ENCODE assay signal across 8 cellular contexts in genomic region chr12:15227004-15227679, GRCh38. TPM values are rescaled to one million over a fixed set of nuclear protein-coding genes. Genes with fewer than 3 reads are reported as not detected.
DNase-seq lines count a peak whose midpoint lies in the region; ATAC-seq and TF ChIP-seq lines count a peak whose summit lies in the region.

No MANE protein-coding gene starts in this region.

- intact Hi-C loops in gastrocnemius medialis (cut with DNase I; ENCODE audit: low total_unique reads), result loop anchor here (1.0 to 10.0 kb wide), 2 partner anchors 42 to 222 kb away; no protein-coding TSS in a partner anchor

- H3K4me3 Mint-ChIP-seq in glutamatergic neuron (ENCODE audit: unreplicated experiment), result no peak overlapping the region

- TF ChIP-seq POLR2A in gastrocnemius medialis (IDR thresholded peaks at IDR 0.05), result no peak

- no peak overlapping the region for H3K27ac Mint-ChIP-seq in glutamatergic neuron (ENCODE audit: unreplicated experiment)

- H3K36me3 ChIP-seq in gastrocnemius medialis, result no peaks in the 10 kb centered on the region

- no peaks in the 10 kb centered on the region for H3K9me3 ChIP-seq in gastrocnemius medialis

- no peaks in the 10 kb centered on the region for H3K36me3 Mint-ChIP-seq in glutamatergic neuron (ENCODE audit: unreplicated experiment)

- no peak overlapping the region for H3K27ac ChIP-seq in gastrocnemius medialis

- H3K27me3 Mint-ChIP-seq in glutamatergic neuron (ENCODE audit: unreplicated experiment), result no peaks in the 10 kb centered on the region

- H3K27me3 ChIP-seq in gastrocnemius medialis, result no peaks in the 10 kb centered on the region

- ATAC-seq in gastrocnemius medialis, result no peak
- no peak for ATAC-seq in HG03108 (IDR thresholded peaks at IDR 0.05; ENCODE audit: unreplicated experiment)

- CTCF ChIA-PET in AG04449 (lab: Yijun Ruan, JAX), result interaction anchor here (0.6 to 2.8 kb wide), 11 partner anchors 12 to 305 kb away, joined by 3 to 8 read pairs (median 4); no protein-coding TSS in a partner anchor

- in situ Hi-C loops in gastrocnemius medialis (cut with MboI; ENCODE audit: low sequenced_read_pairs in 4 of 4), result loop anchor here (5.0 to 25.0 kb wide), 3 partner anchors 45 to 390 kb away; partner anchors contain the start of gene ART4 (in 2 of the 4)

- no peak overlapping the region for H3K4me3 ChIP-seq in AG04449 (ENCODE audit: low read depth, low read length)
- H3K4me3 ChIP-seq in Jurkat, Clone E6-1 (ENCODE audit: low read length), result no peak overlapping the region
- no peak overlapping the region for H3K4me3 ChIP-seq in gastrocnemius medialis

- peaks cover 7% of the 10 kb centered on the region for H3K4me1 Mint-ChIP-seq in glutamatergic neuron (ENCODE audit: low read depth, unreplicated experiment)

- peaks cover 0 to 6% of the 10 kb centered on the region in 2 donors for H3K4me1 ChIP-seq in gastrocnemius medialis

- DNase-seq in AG04449 (ENCODE audit: low read depth, low spot score) (no peak), GM10266 (ENCODE audit: extremely low spot score) (peak; percentile 29), glutamatergic neuron (peak; percentile 53), gastrocnemius medialis (peak; percentile 15 to 32), occipital lobe (lab: John Stamatoyannopoulos, UW) (no peak)
- DNase-seq in Jurkat, Clone E6-1 (ENCODE audit: low read depth, low spot score), result peak; percentile 28
- DNase-seq in activated CD4-positive, alpha-beta T cell treated with anti-CD3 and anti-CD28 coated beads, Interleukin-2, amount 50 U/mL, for 1 hour, result peak; percentile 21

- POLR2A ChIA-PET in AG04449 (lab: Yijun Ruan, JAX), result no interaction called here

- TF ChIP-seq CTCF in AG04449 (IDR thresholded peaks at IDR 0.05; ENCODE audit: insufficient read depth, low read length, missing control alignments) (peak; percentile 53), GM10266 (IDR thresholded peaks at IDR 0.05; ENCODE audit: control insufficient read depth, insufficient read depth, low read depth, missing control alignments) (peak; percentile 39), glutamatergic neuron (IDR thresholded peaks at IDR 0.05; ENCODE audit: partially characterized antibody, unreplicated experiment) (peak; percentile 79), gastrocnemius medialis (IDR thresholded peaks at IDR 0.05 in 4 of 5, conservative IDR thresholded peaks at IDR 0.05 in 1 of 5) (peak; percentile 36 to 60 (median 44))

- H3K9me3 Mint-ChIP-seq in glutamatergic neuron (ENCODE audit: unreplicated experiment), result no peaks in the 10 kb centered on the region

RNA-seq across cellular contexts. Expression of gene RERG, which starts 5.9 kb away (rescaled TPM):
- polyA plus RNA-seq in Jurkat, Clone E6-1 (2012; ENCODE audit: insufficient read depth, insufficient read length), result not detected
- total RNA-seq in glutamatergic neuron (ENCODE audit: unreplicated experiment), result not detected
- 1 to 10 TPM; 4.3 to 6.5 (median 5.8) TPM for total RNA-seq in gastrocnemius medialis
- 2.2 TPM for total RNA-seq in occipital lobe

Comparison
In these comparisons a context has a peak if more than half of its experiments do, and no peak if none do; other contexts are left out.
1. DNase-seq: peak in GM10266 (single experiment), Jurkat, Clone E6-1 (single experiment), activated CD4-positive, alpha-beta T cell treated with anti-CD3 and anti-CD28 coated beads, Interleukin-2, amount 50 U/mL, for 1 hour (single experiment), glutamatergic neuron (single experiment) and gastrocnemius medialis (2 of 2); none in AG04449 (single experiment) and occipital lobe (single experiment).
2. Peak in every context shown above with its lines, with median percentiles within 50 percentile points of each other: CTCF ChIP-seq.